2 cellular contexts compared by ENCODE assay signal in genomic region chr21:35521293-35521692, GRCh38.
A peak's percentile ranks its signal among the peaks of the same experiment; 100 is the strongest.
TF ChIP-seq lines count a peak whose summit lies in the region.

No MANE protein-coding gene starts in this region.

TF ChIP-seq in GM23338, 12 proteins besides CTCF, POLR2A, EP300 and RAD21:
- TF ChIP-seq ZNF462 (CRISPR knock-in tag; IDR thresholded peaks at IDR 0.05) = 0 out of 2 replicates have a peak, but pooled peaks have one; percentile 36
- TF ChIP-seq STAT1 (IDR thresholded peaks at IDR 0.05; ENCODE audit: unreplicated experiment) = no peak
- TF ChIP-seq ZNF114 (CRISPR knock-in tag; IDR thresholded peaks at IDR 0.05) = 0 out of 2 replicates have a peak, but pooled peaks have one; percentile 3
TF ChIP-seq in GM23338: peak in this region for 2.

TF ChIP-seq in K562, 482 proteins besides CTCF, POLR2A, EP300 and RAD21 (continued from another document):
- no peak for TF ChIP-seq USF2 (CRISPR knock-in tag; IDR thresholded peaks at IDR 0.05)
- TF ChIP-seq SFPQ (IDR thresholded peaks at IDR 0.05; ENCODE audit: low read depth, low read length) = no peak
- TF ChIP-seq ZNF717 (CRISPR knock-in tag; IDR thresholded peaks at IDR 0.05) = no peak
- no peak for TF ChIP-seq SMARCE1 (IDR thresholded peaks at IDR 0.05)
- no peak for TF ChIP-seq FOS (IDR thresholded peaks at IDR 0.05; ENCODE audit: extremely low read depth, insufficient read length)
- no peak for TF ChIP-seq GTF3C2 (IDR thresholded peaks at IDR 0.05; ENCODE audit: borderline replicate concordance, extremely low read depth, insufficient read length)
- no peak for TF ChIP-seq ZSCAN32 (CRISPR knock-in tag; IDR thresholded peaks at IDR 0.05)
- TF ChIP-seq NCOA1 (IDR thresholded peaks at IDR 0.05; ENCODE audit: low read depth) = no peak
- no peak for TF ChIP-seq HDAC6 (IDR thresholded peaks at IDR 0.05; ENCODE audit: low read depth, low read length)
